ENCODE assay signal across 1 cellular context in the genomic region with DNA sequence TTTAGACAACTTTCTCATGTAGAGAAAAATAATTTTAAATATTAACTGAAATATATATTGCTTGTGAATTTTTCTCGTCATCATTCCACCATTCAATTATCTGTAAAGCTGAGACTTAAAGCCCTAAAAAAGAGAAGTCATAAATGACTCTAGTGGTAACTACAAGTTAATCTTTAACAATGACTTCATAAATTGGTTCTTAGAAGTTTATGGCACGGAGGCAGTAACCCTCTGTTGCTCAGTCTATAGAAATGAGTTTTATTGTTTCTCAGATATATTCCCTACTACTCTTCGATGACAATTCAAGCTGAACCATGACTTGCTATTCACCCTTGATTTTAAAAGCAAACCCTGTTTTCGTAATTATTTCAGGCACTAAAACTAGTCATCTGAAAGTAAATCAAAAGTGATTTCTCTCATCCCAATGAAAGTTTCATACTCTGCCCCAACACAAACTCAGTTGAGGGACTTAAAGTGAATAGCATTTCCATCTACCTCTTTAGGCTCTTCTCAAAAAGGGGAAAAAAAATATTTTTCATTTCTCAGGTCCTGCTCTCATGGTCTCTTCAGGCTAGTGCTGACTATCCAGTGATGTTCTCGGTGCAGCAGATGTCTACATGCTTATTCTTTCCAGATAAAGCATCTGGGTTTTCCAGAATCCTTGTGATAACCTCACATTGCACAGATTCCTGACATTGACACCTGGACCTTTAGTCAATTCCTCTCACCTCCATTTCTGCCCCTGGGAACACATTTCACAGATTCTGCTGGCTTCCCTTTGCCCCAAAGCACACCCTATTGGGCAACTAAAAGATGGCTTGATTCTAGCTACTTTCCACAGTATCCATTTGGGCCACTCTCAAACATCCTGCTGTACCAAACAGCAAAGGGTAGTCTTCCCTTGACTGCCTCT.
TF ChIP-seq lines count a peak whose summit lies in the region.

No MANE protein-coding gene starts in this region.

TF ChIP-seq in GM12878, 131 proteins besides CTCF, POLR2A, EP300 and RAD21 (continued from another document):
- TF ChIP-seq MTA2 (IDR thresholded peaks at IDR 0.05; ENCODE audit: low read depth): peak; percentile 92
- no peak for TF ChIP-seq SUPT20H (IDR thresholded peaks at IDR 0.05; ENCODE audit: borderline replicate concordance, control insufficient read depth, low read depth, low read length)
- TF ChIP-seq, protein P1, sequence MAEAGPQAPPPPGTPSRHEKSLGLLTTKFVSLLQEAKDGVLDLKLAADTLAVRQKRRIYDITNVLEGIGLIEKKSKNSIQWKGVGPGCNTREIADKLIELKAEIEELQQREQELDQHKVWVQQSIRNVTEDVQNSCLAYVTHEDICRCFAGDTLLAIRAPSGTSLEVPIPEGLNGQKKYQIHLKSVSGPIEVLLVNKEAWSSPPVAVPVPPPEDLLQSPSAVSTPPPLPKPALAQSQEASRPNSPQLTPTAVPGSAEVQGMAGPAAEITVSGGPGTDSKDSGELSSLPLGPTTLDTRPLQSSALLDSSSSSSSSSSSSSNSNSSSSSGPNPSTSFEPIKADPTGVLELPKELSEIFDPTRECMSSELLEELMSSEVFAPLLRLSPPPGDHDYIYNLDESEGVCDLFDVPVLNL (IDR thresholded peaks at IDR 0.05; ENCODE audit: low read depth, low read length): no peak
- TF ChIP-seq IRF4 (IDR thresholded peaks at IDR 0.05; ENCODE audit: low read depth, low read length): no peak
- peak; percentile 80; the same call in 1 of the 2 replicates for TF ChIP-seq SMARCA5 (IDR thresholded peaks at IDR 0.05)
- no peak for TF ChIP-seq STAT3 (IDR thresholded peaks at IDR 0.05; ENCODE audit: low read depth, low read length)
- no peak for TF ChIP-seq RBBP5 (conservative IDR thresholded peaks at IDR 0.05)
- no peak for TF ChIP-seq TBL1XR1 (IDR thresholded peaks at IDR 0.05; ENCODE audit: low read depth, low read length)
- TF ChIP-seq JUND (IDR thresholded peaks at IDR 0.05; ENCODE audit: low read depth, low read length): no peak
- no peak for TF ChIP-seq WRNIP1 (IDR thresholded peaks at IDR 0.05; ENCODE audit: borderline replicate concordance, low read depth, low read length)
- peak; percentile 26; the same call in 1 of the 2 replicates for TF ChIP-seq BACH1 (IDR thresholded peaks at IDR 0.05; ENCODE audit: borderline replicate concordance)
- TF ChIP-seq HDAC6 (IDR thresholded peaks at IDR 0.05; ENCODE audit: unreplicated experiment): no peak
- no peak for TF ChIP-seq SMC3 (IDR thresholded peaks at IDR 0.05; ENCODE audit: borderline replicate concordance, low read length)
- peak; percentile 41; the same call in 1 of the 2 replicates for TF ChIP-seq BMI1 (IDR thresholded peaks at IDR 0.05; ENCODE audit: borderline replicate concordance)
- TF ChIP-seq KAT2A (conservative IDR thresholded peaks at IDR 0.05; ENCODE audit: control insufficient read depth, low read depth, low read length): no peak
- TF ChIP-seq IKZF1 (conservative IDR thresholded peaks at IDR 0.05): peak; percentile 32
- TF ChIP-seq ASH2L (IDR thresholded peaks at IDR 0.05; ENCODE audit: borderline replicate concordance, low read depth): no peak
- TF ChIP-seq ZNF207 (IDR thresholded peaks at IDR 0.05; ENCODE audit: borderline replicate concordance): no peak
- no peak for TF ChIP-seq MEF2B (IDR thresholded peaks at IDR 0.05; ENCODE audit: partially characterized antibody, poor library complexity, severe bottlenecking)
- no peak for TF ChIP-seq TAF1 (IDR thresholded peaks at IDR 0.05; ENCODE audit: borderline replicate concordance, low read depth, low read length)
- TF ChIP-seq CBX3 (IDR thresholded peaks at IDR 0.05; ENCODE audit: borderline replicate concordance, low read depth): no peak
- TF ChIP-seq CBFB (IDR thresholded peaks at IDR 0.05; ENCODE audit: low read depth): no peak
- peak; percentile 68 for TF ChIP-seq DPF2 (IDR thresholded peaks at IDR 0.05)
- TF ChIP-seq FOXM1 (IDR thresholded peaks at IDR 0.05; ENCODE audit: low read depth, low read length): no peak
- 0 out of 2 replicates have a peak, but pooled peaks have one; percentile 28 for TF ChIP-seq NR2F1 (conservative IDR thresholded peaks at IDR 0.05)
- TF ChIP-seq SMAD5 (IDR thresholded peaks at IDR 0.05; ENCODE audit: low read depth): no peak
- TF ChIP-seq MEF2A (IDR thresholded peaks at IDR 0.05; ENCODE audit: insufficient read depth, low read depth, low read length): no peak
- no peak for TF ChIP-seq TARDBP (IDR thresholded peaks at IDR 0.05; ENCODE audit: borderline replicate concordance)
- TF ChIP-seq, protein P2, sequence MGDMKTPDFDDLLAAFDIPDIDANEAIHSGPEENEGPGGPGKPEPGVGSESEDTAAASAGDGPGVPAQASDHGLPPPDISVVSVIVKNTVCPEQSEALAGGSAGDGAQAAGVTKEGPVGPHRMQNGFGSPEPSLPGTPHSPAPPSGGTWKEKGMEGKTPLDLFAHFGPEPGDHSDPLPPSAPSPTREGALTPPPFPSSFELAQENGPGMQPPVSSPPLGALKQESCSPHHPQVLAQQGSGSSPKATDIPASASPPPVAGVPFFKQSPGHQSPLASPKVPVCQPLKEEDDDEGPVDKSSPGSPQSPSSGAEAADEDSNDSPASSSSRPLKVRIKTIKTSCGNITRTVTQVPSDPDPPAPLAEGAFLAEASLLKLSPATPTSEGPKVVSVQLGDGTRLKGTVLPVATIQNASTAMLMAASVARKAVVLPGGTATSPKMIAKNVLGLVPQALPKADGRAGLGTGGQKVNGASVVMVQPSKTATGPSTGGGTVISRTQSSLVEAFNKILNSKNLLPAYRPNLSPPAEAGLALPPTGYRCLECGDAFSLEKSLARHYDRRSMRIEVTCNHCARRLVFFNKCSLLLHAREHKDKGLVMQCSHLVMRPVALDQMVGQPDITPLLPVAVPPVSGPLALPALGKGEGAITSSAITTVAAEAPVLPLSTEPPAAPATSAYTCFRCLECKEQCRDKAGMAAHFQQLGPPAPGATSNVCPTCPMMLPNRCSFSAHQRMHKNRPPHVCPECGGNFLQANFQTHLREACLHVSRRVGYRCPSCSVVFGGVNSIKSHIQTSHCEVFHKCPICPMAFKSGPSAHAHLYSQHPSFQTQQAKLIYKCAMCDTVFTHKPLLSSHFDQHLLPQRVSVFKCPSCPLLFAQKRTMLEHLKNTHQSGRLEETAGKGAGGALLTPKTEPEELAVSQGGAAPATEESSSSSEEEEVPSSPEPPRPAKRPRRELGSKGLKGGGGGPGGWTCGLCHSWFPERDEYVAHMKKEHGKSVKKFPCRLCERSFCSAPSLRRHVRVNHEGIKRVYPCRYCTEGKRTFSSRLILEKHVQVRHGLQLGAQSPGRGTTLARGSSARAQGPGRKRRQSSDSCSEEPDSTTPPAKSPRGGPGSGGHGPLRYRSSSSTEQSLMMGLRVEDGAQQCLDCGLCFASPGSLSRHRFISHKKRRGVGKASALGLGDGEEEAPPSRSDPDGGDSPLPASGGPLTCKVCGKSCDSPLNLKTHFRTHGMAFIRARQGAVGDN (IDR thresholded peaks at IDR 0.05): peak; percentile 9; the same call in 1 of the 2 replicates
- TF ChIP-seq PAX8 (IDR thresholded peaks at IDR 0.05): no peak
- no peak for TF ChIP-seq GATAD2B (conservative IDR thresholded peaks at IDR 0.05; ENCODE audit: low read depth)
- no peak for TF ChIP-seq ZNF622 (IDR thresholded peaks at IDR 0.05)
- TF ChIP-seq JUNB (IDR thresholded peaks at IDR 0.05): no peak
- TF ChIP-seq SMAD1 (IDR thresholded peaks at IDR 0.05; ENCODE audit: low read depth, partially characterized antibody): peak; percentile 26
- TF ChIP-seq, protein P3, sequence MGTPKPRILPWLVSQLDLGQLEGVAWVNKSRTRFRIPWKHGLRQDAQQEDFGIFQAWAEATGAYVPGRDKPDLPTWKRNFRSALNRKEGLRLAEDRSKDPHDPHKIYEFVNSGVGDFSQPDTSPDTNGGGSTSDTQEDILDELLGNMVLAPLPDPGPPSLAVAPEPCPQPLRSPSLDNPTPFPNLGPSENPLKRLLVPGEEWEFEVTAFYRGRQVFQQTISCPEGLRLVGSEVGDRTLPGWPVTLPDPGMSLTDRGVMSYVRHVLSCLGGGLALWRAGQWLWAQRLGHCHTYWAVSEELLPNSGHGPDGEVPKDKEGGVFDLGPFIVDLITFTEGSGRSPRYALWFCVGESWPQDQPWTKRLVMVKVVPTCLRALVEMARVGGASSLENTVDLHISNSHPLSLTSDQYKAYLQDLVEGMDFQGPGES (IDR thresholded peaks at IDR 0.05): no peak
- TF ChIP-seq POU2F2 (IDR thresholded peaks at IDR 0.05; ENCODE audit: borderline replicate concordance, low read depth, low read length): no peak
- TF ChIP-seq POLR2AphosphoS2 (IDR thresholded peaks at IDR 0.05; ENCODE audit: low read depth, low read length): no peak
- TF ChIP-seq RELA (IDR thresholded peaks at IDR 0.05; ENCODE audit: borderline replicate concordance, partially characterized antibody): no peak
- TF ChIP-seq CREB1 (IDR thresholded peaks at IDR 0.05; ENCODE audit: low read depth): no peak
- TF ChIP-seq RB1 (IDR thresholded peaks at IDR 0.05; ENCODE audit: borderline replicate concordance): peak; percentile 27; the same call in 1 of the 2 replicates
- TF ChIP-seq, protein P4, sequence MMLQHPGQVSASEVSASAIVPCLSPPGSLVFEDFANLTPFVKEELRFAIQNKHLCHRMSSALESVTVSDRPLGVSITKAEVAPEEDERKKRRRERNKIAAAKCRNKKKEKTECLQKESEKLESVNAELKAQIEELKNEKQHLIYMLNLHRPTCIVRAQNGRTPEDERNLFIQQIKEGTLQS (IDR thresholded peaks at IDR 0.05; ENCODE audit: borderline replicate concordance, extremely low read depth, low read depth, low read length): no peak
- no peak for TF ChIP-seq TCF7 (IDR thresholded peaks at IDR 0.05; ENCODE audit: borderline replicate concordance)
- no peak for TF ChIP-seq MTA3 (IDR thresholded peaks at IDR 0.05; ENCODE audit: borderline replicate concordance, low read length)
